In the genomic region with DNA sequence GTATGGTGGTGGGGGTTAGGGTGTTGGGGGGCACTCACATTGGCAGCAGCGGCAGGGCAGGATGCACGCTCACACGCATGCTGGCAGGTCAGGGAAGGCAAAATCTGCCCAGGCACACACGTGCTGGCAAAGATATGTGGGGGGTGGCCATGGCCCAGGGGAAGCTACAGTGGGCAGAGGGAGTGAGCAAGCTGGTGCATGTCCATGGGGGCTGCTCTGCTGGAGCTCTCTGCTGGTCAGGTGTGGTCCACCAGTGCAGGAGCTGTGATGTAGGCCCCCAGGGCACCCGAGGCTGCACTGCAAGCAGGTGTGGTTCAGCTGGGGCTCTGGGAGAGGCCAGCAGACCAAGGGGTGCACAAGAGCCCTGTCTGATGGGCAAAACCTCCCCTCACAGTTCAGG, we compare ENCODE assay signal across 6 cellular contexts.
"Had no signal": no experiment of that assay in that cellular context is flagged by ENCODE, and none has a peak within 500 bp of the region (broad histone marks: within the 10 kb centered on the region; RNA-seq: fewer than 3 reads in every experiment).

No MANE protein-coding gene starts in this region.

- DNase-seq: H9, HCEC 1CT had no signal

- H3K27ac Mint-ChIP-seq: GM23338, H9 had no signal

- H2AFZ ChIP-seq: GM23338 had no signal

- H3K4me3 Mint-ChIP-seq: GM23338, H9 had no signal

- ATAC-seq: GM23338, HepG2, K562 had no signal

- H3K4me3 ChIP-seq: GM23338, K562 had no signal

- H3K27ac ChIP-seq: HL-60 had no signal

- H3K4me1 Mint-ChIP-seq: GM23338, H9 had no signal

- H3K4me2 ChIP-seq: GM23338 had no signal
